ENCODE assay signal across 8 cellular contexts in genomic region chr12:62259311-62259992, GRCh38. TPM values are rescaled to one million over a fixed set of nuclear protein-coding genes. Genes with fewer than 3 reads are reported as not detected.
DNase-seq lines count a peak whose midpoint lies in the region; ATAC-seq and TF ChIP-seq lines count a peak whose summit lies in the region.

No MANE protein-coding gene starts in this region.

- no peaks in the 10 kb centered on the region for H3K36me3 ChIP-seq in sigmoid colon

- CTCF ChIA-PET in activated CD8-positive, alpha-beta T cell treated with anti-CD3 and anti-CD28 coated beads for 36 hours (lab: Charles Lee): interaction anchor here (0.8 to 1.3 kb wide), 7 partner anchors 8 to 206 kb away, joined by 3 to 9 read pairs (median 3); no protein-coding TSS in a partner anchor

- ATAC-seq in HG02588 (IDR thresholded peaks at IDR 0.05; ENCODE audit: unreplicated experiment) (peak; percentile 10), left cardiac atrium (peak; percentile 19 to 30)
- ATAC-seq in activated CD8-positive, alpha-beta T cell treated with anti-CD3 and anti-CD28 coated beads for 36 hours: peak; percentile 6

- TF ChIP-seq CTCF in activated CD8-positive, alpha-beta T cell treated with anti-CD3 and anti-CD28 coated beads for 36 hours (IDR thresholded peaks at IDR 0.05): no peak
- peak in 2 of 4 experiments; percentile 3 to 7 for TF ChIP-seq CTCF in sigmoid colon (IDR thresholded peaks at IDR 0.05)

- peaks cover 48% of the 10 kb centered on the region for H3K4me1 Mint-ChIP-seq in activated CD8-positive, alpha-beta T cell treated with anti-CD3 and anti-CD28 coated beads for 36 hours (ENCODE audit: low read depth)

- H3K4me1 ChIP-seq in sigmoid colon: peaks cover 0 to 39% (median 32%) of the 10 kb centered on the region in 4 donors

- H3K27ac ChIP-seq in sigmoid colon: peak overlapping the region; percentile 86 to 94 (median 90)

- peaks cover 19% of the 10 kb centered on the region for H3K36me3 Mint-ChIP-seq in activated CD8-positive, alpha-beta T cell treated with anti-CD3 and anti-CD28 coated beads for 36 hours (ENCODE audit: low read depth)

- peak; percentile 6 for DNase-seq in NOMO-1 treated with DMSO at 0.1 percent for 48 hours (lab: John Stamatoyannopoulos, UW; ENCODE audit: unreplicated experiment)
- DNase-seq in NOMO-1 treated with dmso at 0.1 percent for 144 hours (lab: John Stamatoyannopoulos, UW; ENCODE audit: unreplicated experiment): no peak
- DNase-seq in NCI-H128 (lab: John Stamatoyannopoulos, UW; ENCODE audit: unreplicated experiment): peak; percentile 31
- no peak for DNase-seq in activated CD8-positive, alpha-beta T cell treated with anti-CD3 and anti-CD28 coated beads for 36 hours
- no peak for DNase-seq in left cardiac atrium
- DNase-seq in sigmoid colon: no peak
- DNase-seq in mesenteric fat pad (ENCODE audit: low spot score): no peak

- H3K4me3 Mint-ChIP-seq in activated CD8-positive, alpha-beta T cell treated with anti-CD3 and anti-CD28 coated beads for 36 hours: peak overlapping the region; percentile 83

- no peaks in the 10 kb centered on the region for H3K27me3 Mint-ChIP-seq in activated CD8-positive, alpha-beta T cell treated with anti-CD3 and anti-CD28 coated beads for 36 hours

- TF ChIP-seq EP300 in sigmoid colon (IDR thresholded peaks at IDR 0.05): no peak

- peak; percentile 66 to 78 for TF ChIP-seq POLR2A in sigmoid colon (IDR thresholded peaks at IDR 0.05)

- POLR2A ChIA-PET in activated CD8-positive, alpha-beta T cell treated with anti-CD3 and anti-CD28 coated beads for 36 hours (lab: Charles Lee): interaction anchor here (0.9 to 1.8 kb wide), 6 partner anchors 8 to 343 kb away, joined by 3 to 10 read pairs (median 4); no protein-coding TSS in a partner anchor

- no peaks in the 10 kb centered on the region for H3K9me3 ChIP-seq in sigmoid colon

- no peaks in the 10 kb centered on the region for H3K9me3 Mint-ChIP-seq in activated CD8-positive, alpha-beta T cell treated with anti-CD3 and anti-CD28 coated beads for 36 hours

- intact Hi-C loops in activated CD8-positive, alpha-beta T cell treated with anti-CD3 and anti-CD28 coated beads for 36 hours (cut with micrococcal nuclease): no loop called here
- intact Hi-C loops in left cardiac atrium (cut with DNase I): no loop called here
- intact Hi-C loops in sigmoid colon (cut with DNase I): loop anchor here (10.0 kb wide), 1 partner anchor 105 kb away; no protein-coding TSS in a partner anchor

- peak overlapping the region; percentile 72 to 93 (median 89) for H3K4me3 ChIP-seq in sigmoid colon

- 0 to 1% methylated on average over 20 of the region's 20 CpGs for WGBS in sigmoid colon, 2 donors

- no peaks in the 10 kb centered on the region for H3K27me3 ChIP-seq in sigmoid colon

- peak overlapping the region; percentile 96 for H3K27ac Mint-ChIP-seq in activated CD8-positive, alpha-beta T cell treated with anti-CD3 and anti-CD28 coated beads for 36 hours

RNA-seq across cellular contexts. Expression of gene USP15, which starts 0.8 kb away (rescaled TPM):
- total RNA-seq in activated CD8-positive, alpha-beta T cell treated with anti-CD3 and anti-CD28 coated beads for 36 hours: 100 to 1,000 TPM; 112 to 118 TPM
- total RNA-seq in left cardiac atrium: 10 to 100 TPM; 50.7 to 58.1 TPM
- 10 to 100 TPM; 63.7 to 78.4 (median 73.1) TPM for total RNA-seq in sigmoid colon
- 10 to 100 TPM; 22.2 to 43.5 (median 30.3) TPM for polyA plus RNA-seq in sigmoid colon
- total RNA-seq in mesenteric fat pad: 78.9 TPM

Comparison
In these comparisons a context has a peak if more than half of its experiments do, and no peak if none do; other contexts are left out.
1. DNase-seq: peak in NOMO-1 treated with DMSO at 0.1 percent for 48 hours (single experiment) and NCI-H128 (single experiment); none in NOMO-1 treated with dmso at 0.1 percent for 144 hours (single experiment), activated CD8-positive, alpha-beta T cell treated with anti-CD3 and anti-CD28 coated beads for 36 hours (single experiment), left cardiac atrium (single experiment), sigmoid colon (single experiment) and mesenteric fat pad (single experiment).
2. Peak in every context shown above with its lines, with median percentiles within 50 percentile points of each other: ATAC-seq.